In genomic region chr5:157612581-157612980, GRCh38 we compare ENCODE assay signal across 19 cellular contexts. TPM values are rescaled to one million over a fixed set of nuclear protein-coding genes. Genes with fewer than 3 reads are reported as not detected.
A peak's percentile ranks its signal among the peaks of the same experiment; 100 is the strongest.
DNase-seq lines count a peak whose midpoint lies in the region; ATAC-seq, FAIRE-seq and TF ChIP-seq lines count a peak whose summit lies in the region.
"Had no signal": no experiment of that assay in that cellular context is flagged by ENCODE, and none has a peak within 500 bp of the region (broad histone marks: within the 10 kb centered on the region; RNA-seq: fewer than 3 reads in every experiment).

No MANE protein-coding gene starts in this region.

- no peak for FAIRE-seq in keratinocyte (lab: Jason Lieb, UNC)
- FAIRE-seq: endometrium, G401.6 had no signal

- WGBS in tibial nerve, 2 donors, result 87 to 90% methylated on average over 5 of the region's 5 CpGs

- H4K20me1 ChIP-seq in keratinocyte (ENCODE audit: control insufficient read depth, extremely low read depth, insufficient read depth, low read length), result no peaks in the 10 kb centered on the region

- TF ChIP-seq EP300 in tibial nerve (IDR thresholded peaks at IDR 0.05), result no peak

- no peaks in the 10 kb centered on the region for H3K9me3 Mint-ChIP-seq in activated T-cell treated with anti-CD3 and anti-CD28 coated beads, Interleukin-2, amount 50 U/mL, for 72 hours
- H3K9me3 Mint-ChIP-seq in T-cell, result no peaks in the 10 kb centered on the region
- no peaks in the 10 kb centered on the region for H3K9me3 Mint-ChIP-seq in stimulated activated effector memory CD8-positive, alpha-beta T cell treated with anti-CD3 and anti-CD28 coated beads, Interleukin-12 subunit alpha, Interleukin-12 subunit beta, amount 100 ng/mL, for 72 hours

- no peak for ATAC-seq in activated T-cell treated with anti-CD3 and anti-CD28 coated beads, Interleukin-2, amount 50 U/mL, for 72 hours (replicated peaks in 1 of 2)
- ATAC-seq in T-cell (replicated peaks in 1 of 4), result no peak
- ATAC-seq in stimulated activated effector memory CD8-positive, alpha-beta T cell treated with anti-CD3 and anti-CD28 coated beads, Interleukin-12 subunit alpha, Interleukin-12 subunit beta, amount 100 ng/mL, for 72 hours, result no peak

- dilution Hi-C loops in keratinocyte (cut with MboI; ENCODE audit: extremely low pct_ligation_motif_present, low sequenced_read_pairs), result no loop called here

- no peak overlapping the region for H3K27ac ChIP-seq in keratinocyte (ENCODE audit: control insufficient read depth, insufficient read depth, low read length)
- H3K27ac ChIP-seq in tibial nerve, result no peak overlapping the region
- H3K27ac ChIP-seq: ascending aorta, ovary had no signal

- POLR2A ChIA-PET in T-cell (lab: Charles Lee), result interaction anchor here in 1 of 2 donors (0.8 kb wide), 1 partner anchor 18 kb away, joined by 5 read pairs; no protein-coding TSS in a partner anchor

- no peak for TF ChIP-seq CTCF in keratinocyte (optimal IDR thresholded peaks at IDR 0.05 in 1 of 3, IDR thresholded peaks at IDR 0.05 in 1 of 3, conservative IDR thresholded peaks at IDR 0.05 in 1 of 3; ENCODE audit: extremely low read depth in 1 of 3, insufficient read depth in 2 of 3, low read length in 3 of 3)
- no peak for TF ChIP-seq CTCF in tibial nerve (IDR thresholded peaks at IDR 0.05)

- peak overlapping the region; percentile 37 to 89 for H3K4me3 Mint-ChIP-seq in activated T-cell treated with anti-CD3 and anti-CD28 coated beads, Interleukin-2, amount 50 U/mL, for 72 hours
- no peak overlapping the region for H3K4me3 Mint-ChIP-seq in T-cell
- peak overlapping the region; percentile 56 for H3K4me3 Mint-ChIP-seq in stimulated activated effector memory CD8-positive, alpha-beta T cell treated with anti-CD3 and anti-CD28 coated beads, Interleukin-12 subunit alpha, Interleukin-12 subunit beta, amount 100 ng/mL, for 72 hours

- CTCF ChIA-PET in T-cell (lab: Charles Lee), result interaction anchor here in 1 of 2 donors (1.4 kb wide), 1 partner anchor 205 kb away, joined by 3 read pairs; no protein-coding TSS in a partner anchor

- H3K4me3 ChIP-seq in keratinocyte (ENCODE audit: control insufficient read depth in 2 of 3, extremely low read depth in 1 of 3, insufficient read depth in 2 of 3, low read depth in 1 of 3, low read length in 3 of 3), result no peak overlapping the region
- no peak overlapping the region for H3K4me3 ChIP-seq in tibial nerve
- H3K4me3 ChIP-seq: ascending aorta, ovary had no signal

- H3K27me3 Mint-ChIP-seq in activated T-cell treated with anti-CD3 and anti-CD28 coated beads, Interleukin-2, amount 50 U/mL, for 72 hours (ENCODE audit: low read depth), result no peaks in the 10 kb centered on the region
- no peaks in the 10 kb centered on the region for H3K27me3 Mint-ChIP-seq in T-cell

- DNase-seq in activated T-cell treated with anti-CD3 and anti-CD28 coated beads, Interleukin-2, amount 50 U/mL, for 72 hours, result no peak
- DNase-seq in activated T-cell treated with anti-CD3 and anti-CD28 coated beads for 4 hours (no peak), T-cell (no peak), keratinocyte (ENCODE audit: low read depth, low spot score) (no peak), activated gamma-delta T cell treated with Interleukin-2 at 50 U/mL for 16 hours (no peak), tibial nerve (ENCODE audit: low spot score in 2 of 2) (no peak), ureter (ENCODE audit: low spot score) (no peak)
- no peak for DNase-seq in stimulated activated effector memory CD8-positive, alpha-beta T cell treated with anti-CD3 and anti-CD28 coated beads, Interleukin-12 subunit alpha, Interleukin-12 subunit beta, amount 100 ng/mL, for 72 hours (ENCODE audit: low spot score in 2 of 2)
- DNase-seq: Calu3; MM.1S; NCI-H446 treated with DMSO at 0.1 percent for 48 hours; ovary; stimulated activated CD4-positive, alpha-beta T cell treated with anti-CD3 and anti-CD28 coated beads, Interleukin-4, amount 100 ng/mL, for 1 hour had no signal

- H3K27ac Mint-ChIP-seq in activated T-cell treated with anti-CD3 and anti-CD28 coated beads, Interleukin-2, amount 50 U/mL, for 72 hours, result peak overlapping the region; percentile 93
- peak overlapping the region; percentile 58 to 90 for H3K27ac Mint-ChIP-seq in T-cell
- peak overlapping the region; percentile 86 for H3K27ac Mint-ChIP-seq in stimulated activated effector memory CD8-positive, alpha-beta T cell treated with anti-CD3 and anti-CD28 coated beads, Interleukin-12 subunit alpha, Interleukin-12 subunit beta, amount 100 ng/mL, for 72 hours

- H3K4me2 ChIP-seq in keratinocyte (ENCODE audit: control insufficient read depth, extremely low read depth, insufficient read depth, low read depth, low read length), result peak overlapping the region; percentile 29

- H3K9ac ChIP-seq in keratinocyte (ENCODE audit: control insufficient read depth, extremely low read depth, insufficient read depth, low read length), result no peak overlapping the region

- H3K4me1 ChIP-seq in keratinocyte (ENCODE audit: control insufficient read depth, extremely low read depth, insufficient read depth, low read length) (peaks cover 25% of the 10 kb centered on the region), tibial nerve (no peaks in the 10 kb centered on the region)

- H2AFZ ChIP-seq in keratinocyte (ENCODE audit: control insufficient read depth, low read length), result peak overlapping the region; percentile 34

- H3K9me3 ChIP-seq in keratinocyte (ENCODE audit: control insufficient read depth, low read depth, low read length) (no peaks in the 10 kb centered on the region), tibial nerve (no peaks in the 10 kb centered on the region)
- H3K9me3 ChIP-seq: ascending aorta, ovary had no signal

- H3K79me2 ChIP-seq in keratinocyte (ENCODE audit: control insufficient read depth, insufficient read depth, low read length), result no peaks in the 10 kb centered on the region

- H3K36me3 ChIP-seq in keratinocyte (ENCODE audit: control insufficient read depth in 2 of 2, extremely low read depth in 1 of 2, insufficient read depth in 2 of 2, low read length in 2 of 2) (no peaks in the 10 kb centered on the region), tibial nerve (no peaks in the 10 kb centered on the region)
- H3K36me3 ChIP-seq: ascending aorta, ovary had no signal

- peaks cover 0 to 1% of the 10 kb centered on the region in 2 donors for H3K36me3 Mint-ChIP-seq in activated T-cell treated with anti-CD3 and anti-CD28 coated beads, Interleukin-2, amount 50 U/mL, for 72 hours (ENCODE audit: insufficient read depth in 2 of 2)
- no peaks in the 10 kb centered on the region for H3K36me3 Mint-ChIP-seq in T-cell
- H3K36me3 Mint-ChIP-seq in stimulated activated effector memory CD8-positive, alpha-beta T cell treated with anti-CD3 and anti-CD28 coated beads, Interleukin-12 subunit alpha, Interleukin-12 subunit beta, amount 100 ng/mL, for 72 hours, result peaks cover 6% of the 10 kb centered on the region

- H3K27me3 ChIP-seq in keratinocyte (ENCODE audit: control insufficient read depth, extremely low read depth, insufficient read depth, low read length) (no peaks in the 10 kb centered on the region), tibial nerve (no peaks in the 10 kb centered on the region)
- H3K27me3 ChIP-seq: ascending aorta, ovary had no signal

- TF ChIP-seq POLR2A in tibial nerve (IDR thresholded peaks at IDR 0.05), result no peak

- H3K4me1 Mint-ChIP-seq in activated T-cell treated with anti-CD3 and anti-CD28 coated beads, Interleukin-2, amount 50 U/mL, for 72 hours (ENCODE audit: low read depth), result peaks cover 52% of the 10 kb centered on the region
- H3K4me1 Mint-ChIP-seq in T-cell, result peaks cover 30 to 53% (median 42%) of the 10 kb centered on the region in 3 donors
- H3K4me1 Mint-ChIP-seq in stimulated activated effector memory CD8-positive, alpha-beta T cell treated with anti-CD3 and anti-CD28 coated beads, Interleukin-12 subunit alpha, Interleukin-12 subunit beta, amount 100 ng/mL, for 72 hours, result peaks cover 47% of the 10 kb centered on the region

- no peaks in the 10 kb centered on the region for H3K9me1 ChIP-seq in keratinocyte (ENCODE audit: control insufficient read depth, extremely low read depth, insufficient read depth, low read length)

RNA-seq across cellular contexts. Expression of gene ADAM19, which starts 37.0 kb away (rescaled TPM):
- 100 to 1,000 TPM in 1 of 2 donors, 10 to 100 TPM in 1; 50.2 to 127 TPM for total RNA-seq in activated T-cell treated with anti-CD3 and anti-CD28 coated beads, Interleukin-2, amount 50 U/mL, for 72 hours
- 10 to 100 TPM; 30.7 to 64.1 (median 41.8) TPM for total RNA-seq in T-cell
- 19.7 to 90.3 TPM (median 22.7 TPM) in 3 replicates for polyA plus RNA-seq in keratinocyte
- 0.69 TPM for polyA plus RNA-seq in keratinocyte (2011; ENCODE audit: low read depth)
- 21.5 and 21.6 TPM in 2 replicates for polyA plus RNA-seq in keratinocyte (2011; cell fraction: cytosol; rRNA removed)
- polyA plus RNA-seq in keratinocyte (2011; cell fraction: nucleus; rRNA removed), result 75.2 and 76.0 TPM in 2 replicates
- 1.6 and 86.3 TPM in 2 replicates for polyA plus RNA-seq in keratinocyte (2012; ENCODE audit: low replicate concordance)
- polyA minus RNA-seq in keratinocyte, result 57.3 to 181 TPM (median 60.5 TPM) in 3 replicates
- polyA minus RNA-seq in keratinocyte (2011; cell fraction: cytosol; rRNA and poly(A)+ RNA removed), result 75.0 TPM
- 94.0 and 124 TPM in 2 replicates for polyA minus RNA-seq in keratinocyte (2011; cell fraction: nucleus; rRNA and poly(A)+ RNA removed)
- 10 to 100 TPM in 2 of 4 donors, 1 to 10 TPM in 2; 7.2 to 13.2 (median 9.5) TPM for total RNA-seq in tibial nerve
- total RNA-seq in ureter, result 17.4 TPM

RNA-seq across cellular contexts. Expression of gene SOX30, which starts 39.7 kb away (rescaled TPM):
- 1 to 10 TPM in 1 of 2 donors, under 1 TPM in 1; 0.34 to 2.0 TPM for total RNA-seq in activated T-cell treated with anti-CD3 and anti-CD28 coated beads, Interleukin-2, amount 50 U/mL, for 72 hours
- under 1 TPM in 3 of 5 donors, not detected in 2; 0.10 to 0.44 (median 0.13) TPM for total RNA-seq in T-cell
- 0.03 to 0.06 TPM (median 0.05 TPM) in 3 replicates for polyA plus RNA-seq in keratinocyte
- not detected for polyA plus RNA-seq in keratinocyte (2011; ENCODE audit: low read depth)
- polyA plus RNA-seq in keratinocyte (2011; cell fraction: cytosol; rRNA removed), result 0.04 and 0.09 TPM in 2 replicates
- 0.11 and 0.18 TPM in 2 replicates for polyA plus RNA-seq in keratinocyte (2011; cell fraction: nucleus; rRNA removed)
- polyA plus RNA-seq in keratinocyte (2012; ENCODE audit: low replicate concordance), result 0.08 and 0.37 TPM in 2 replicates
- 0.20 TPM in 1 of 3 replicates, not detected in the others for polyA minus RNA-seq in keratinocyte
- not detected for polyA minus RNA-seq in keratinocyte (2011; cell fraction: cytosol; rRNA and poly(A)+ RNA removed)
- polyA minus RNA-seq in keratinocyte (2011; cell fraction: nucleus; rRNA and poly(A)+ RNA removed), result not detected in 2 replicates
- under 1 TPM in 1 of 4 donors, not detected in 3; 0.20 TPM for total RNA-seq in tibial nerve
- 0.52 TPM for total RNA-seq in ureter
- total RNA-seq: ascending aorta, temporal lobe had no signal

RNA-seq across cellular contexts. Expression of gene C5orf52, which starts 58.8 kb away (rescaled TPM):
- not detected for total RNA-seq in activated T-cell treated with anti-CD3 and anti-CD28 coated beads, Interleukin-2, amount 50 U/mL, for 72 hours
- total RNA-seq in T-cell (not detected), tibial nerve (not detected), ureter (not detected)
- polyA plus RNA-seq in keratinocyte, result not detected in 3 replicates
- not detected for polyA plus RNA-seq in keratinocyte (2011; ENCODE audit: low read depth)
- polyA plus RNA-seq in keratinocyte (2011; cell fraction: cytosol; rRNA removed), result not detected in 2 replicates
- not detected in 2 replicates for polyA plus RNA-seq in keratinocyte (2011; cell fraction: nucleus; rRNA removed)
- polyA plus RNA-seq in keratinocyte (2012; ENCODE audit: low replicate concordance), result not detected in 2 replicates
- polyA minus RNA-seq in keratinocyte, result not detected in 3 replicates
- not detected for polyA minus RNA-seq in keratinocyte (2011; cell fraction: cytosol; rRNA and poly(A)+ RNA removed)
- polyA minus RNA-seq in keratinocyte (2011; cell fraction: nucleus; rRNA and poly(A)+ RNA removed), result not detected in 2 replicates
- total RNA-seq: ascending aorta, Calu3, fibroblast of villous mesenchyme, ovary, sciatic nerve, temporal lobe had no signal
- polyA plus RNA-seq: ovary had no signal

Comparison
In these comparisons a context has a peak if more than half of its experiments do, and no peak if none do; other contexts are left out.
1. H3K4me3 Mint-ChIP-seq: peak in activated T-cell treated with anti-CD3 and anti-CD28 coated beads, Interleukin-2, amount 50 U/mL, for 72 hours (2 of 2) and stimulated activated effector memory CD8-positive, alpha-beta T cell treated with anti-CD3 and anti-CD28 coated beads, Interleukin-12 subunit alpha, Interleukin-12 subunit beta, amount 100 ng/mL, for 72 hours (single experiment); none in T-cell (0 of 3).
2. Peak in every context shown above with its lines, with median percentiles within 50 percentile points of each other: H3K27ac Mint-ChIP-seq.